In the genomic region with DNA sequence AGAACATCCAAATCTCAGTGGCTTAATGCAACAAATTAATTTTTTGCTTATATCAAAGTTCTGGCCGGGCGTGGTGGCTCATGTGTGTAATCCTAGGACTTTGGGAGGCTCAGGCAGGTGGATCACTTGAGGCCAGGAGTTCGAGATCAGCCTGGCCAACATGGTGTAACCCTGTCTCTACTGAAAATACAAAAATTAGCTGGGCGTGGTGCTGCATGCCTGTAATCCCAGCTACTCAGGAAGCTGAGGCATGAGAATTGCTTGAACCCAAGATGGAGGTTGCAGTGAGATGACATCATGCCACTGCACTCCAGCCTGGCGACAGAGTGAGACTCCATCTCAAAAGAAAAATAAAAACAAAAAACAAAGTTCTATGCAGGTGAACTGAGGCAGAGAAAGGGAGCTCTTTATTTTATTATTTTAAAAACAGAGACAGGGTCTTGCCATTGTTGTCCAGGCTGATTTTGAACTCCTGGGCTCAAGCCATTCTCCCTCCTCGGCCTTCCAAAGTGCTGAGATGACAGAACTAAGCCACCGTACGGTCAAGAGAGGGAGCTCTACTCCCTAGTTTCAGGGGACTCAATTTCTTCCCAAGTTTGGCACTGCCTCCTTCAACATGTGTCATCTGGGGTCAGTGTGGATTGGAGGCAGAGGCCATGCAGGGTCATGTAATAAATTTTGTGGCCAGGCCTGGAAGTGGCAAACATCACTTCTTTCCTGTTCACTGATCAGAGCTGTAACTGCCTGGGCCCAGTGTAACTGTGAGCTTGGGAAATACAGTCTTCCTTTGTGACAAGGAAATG, we compare ENCODE assay signal across 1 cellular context.
TF ChIP-seq lines count a peak whose summit lies in the region.

No MANE protein-coding gene starts in this region.

TF ChIP-seq in K562, 482 proteins besides CTCF, POLR2A, EP300 and RAD21 (continued from another document):
- TF ChIP-seq, protein P1, sequence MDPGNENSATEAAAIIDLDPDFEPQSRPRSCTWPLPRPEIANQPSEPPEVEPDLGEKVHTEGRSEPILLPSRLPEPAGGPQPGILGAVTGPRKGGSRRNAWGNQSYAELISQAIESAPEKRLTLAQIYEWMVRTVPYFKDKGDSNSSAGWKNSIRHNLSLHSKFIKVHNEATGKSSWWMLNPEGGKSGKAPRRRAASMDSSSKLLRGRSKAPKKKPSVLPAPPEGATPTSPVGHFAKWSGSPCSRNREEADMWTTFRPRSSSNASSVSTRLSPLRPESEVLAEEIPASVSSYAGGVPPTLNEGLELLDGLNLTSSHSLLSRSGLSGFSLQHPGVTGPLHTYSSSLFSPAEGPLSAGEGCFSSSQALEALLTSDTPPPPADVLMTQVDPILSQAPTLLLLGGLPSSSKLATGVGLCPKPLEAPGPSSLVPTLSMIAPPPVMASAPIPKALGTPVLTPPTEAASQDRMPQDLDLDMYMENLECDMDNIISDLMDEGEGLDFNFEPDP (CRISPR knock-in tag; IDR thresholded peaks at IDR 0.05) = no peak
